In genomic region chr19:23436318-23436717, GRCh38 we compare ENCODE assay signal across 15 cellular contexts. TPM values are rescaled to one million over a fixed set of nuclear protein-coding genes. Genes with fewer than 3 reads are reported as not detected.
DNase-seq lines count a peak whose midpoint lies in the region; ATAC-seq and TF ChIP-seq lines count a peak whose summit lies in the region.
"Had no signal": no experiment of that assay in that cellular context is flagged by ENCODE, and none has a peak within 500 bp of the region (broad histone marks: within the 10 kb centered on the region; RNA-seq: fewer than 3 reads in every experiment).

No MANE protein-coding gene starts in this region.

- CTCF ChIA-PET in PC-9 (lab: Charles Lee), result no interaction called here

- H3K4me2 ChIP-seq in PC-9, result no peak overlapping the region

- H3K27me3 ChIP-seq in PC-9 (ENCODE audit: insufficient read depth, low read depth), result no peaks in the 10 kb centered on the region
- H3K27me3 ChIP-seq in ovary, result no peaks in the 10 kb centered on the region
- H3K27me3 ChIP-seq: Peyer's patch, tibial nerve had no signal

- H2AFZ ChIP-seq in PC-9, result no peak overlapping the region

- H3K4me1 ChIP-seq in PC-9 (replicated peaks; ENCODE audit: insufficient read depth) (no peaks in the 10 kb centered on the region), ovary (ENCODE audit: insufficient read depth) (no peaks in the 10 kb centered on the region)
- H3K4me1 ChIP-seq: Caco-2, HAP-1, Peyer's patch, tibial nerve had no signal

- DNase-seq in PC-9 (peak in 1 of 2 experiments; percentile 17), fibroblast of villous mesenchyme (ENCODE audit: low read depth) (no peak), GM03348 (ENCODE audit: low spot score) (no peak), MV-4-11 (lab: John Stamatoyannopoulos, UW) (no peak), ovary (no peak)
- DNase-seq: activated CD8-positive, alpha-beta memory T cell treated with anti-CD3 and anti-CD28 coated beads, Interleukin-2, amount 10 ng/mL, durations not matched to agents 7 days and 5 days; NCI-H2107; Peyer's patch had no signal

- no peaks in the 10 kb centered on the region for H3K79me2 ChIP-seq in PC-9 (ENCODE audit: low read depth)

- no peaks in the 10 kb centered on the region for H4K20me1 ChIP-seq in PC-9 (ENCODE audit: insufficient read depth)

- no peak for TF ChIP-seq EP300 in ovary (IDR thresholded peaks at IDR 0.05)

- TF ChIP-seq CTCF in C4-2B (conservative IDR thresholded peaks at IDR 0.05), result peak; percentile 45
- peak; percentile 26; the same call in 1 of the 2 replicates for TF ChIP-seq CTCF in GM12874 (IDR thresholded peaks at IDR 0.05; ENCODE audit: insufficient read depth, low read depth, low read length)
- peak; percentile 56 for TF ChIP-seq CTCF in PC-9 (conservative IDR thresholded peaks at IDR 0.05)
- peak; percentile 33 for TF ChIP-seq CTCF in fibroblast of villous mesenchyme (IDR thresholded peaks at IDR 0.05; ENCODE audit: insufficient read depth, low read depth, low read length)
- TF ChIP-seq CTCF in ovary (IDR thresholded peaks at IDR 0.05), result no peak

- H3K36me3 ChIP-seq in PC-9 (ENCODE audit: low read depth) (no peaks in the 10 kb centered on the region), ovary (no peaks in the 10 kb centered on the region)
- H3K36me3 ChIP-seq: HAP-1, Peyer's patch, tibial nerve had no signal

- no peak overlapping the region for H3K4me3 ChIP-seq in PC-9
- H3K4me3 ChIP-seq in fibroblast of villous mesenchyme (ENCODE audit: low read depth, low read length), result no peak overlapping the region
- no peak overlapping the region for H3K4me3 ChIP-seq in ovary
- H3K4me3 ChIP-seq: HAP-1, Peyer's patch, tibial nerve had no signal

- no peak for TF ChIP-seq POLR2A in ovary (IDR thresholded peaks at IDR 0.05)

- 78 to 86% (median 83%) methylated on average over 4 of the region's 4 CpGs for WGBS in ovary, 3 donors

- BruUV-seq in PC-9 (replicated peaks; lab: Mats Ljungman, UMichigan), result no TSS peak

- H3K9me3 ChIP-seq in PC-9 (ENCODE audit: insufficient read depth, low read depth) (peaks cover 38% of the 10 kb centered on the region), ovary (no peaks in the 10 kb centered on the region)
- H3K9me3 ChIP-seq: Caco-2 had no signal

- intact Hi-C loops in PC-9 (cut with micrococcal nuclease; ENCODE audit: unreplicated experiment), result no loop called here
- intact Hi-C loops in ovary (cut with DNase I), result no loop called here

- ATAC-seq in HG03196 (IDR thresholded peaks at IDR 0.05; ENCODE audit: unreplicated experiment), result no peak
- ATAC-seq: activated CD8-positive, alpha-beta memory T cell treated with anti-CD3 and anti-CD28 coated beads, Interleukin-2, amount 10 ng/mL, durations not matched to agents 7 days and 5 days; natural killer cell treated with Interleukin-12 subunit alpha and Interleukin-12 subunit beta and Interleukin-15 and Interleukin-18, amount 100 ng/mL, for 72 hours had no signal

- no peak overlapping the region for H3K27ac ChIP-seq in C4-2B
- no peak overlapping the region for H3K27ac ChIP-seq in PC-9
- no peak overlapping the region for H3K27ac ChIP-seq in ovary
- H3K27ac ChIP-seq: Peyer's patch, tibial nerve had no signal

- no peaks in the 10 kb centered on the region for H3F3A ChIP-seq in PC-9 (ENCODE audit: insufficient read depth, low read depth)

- no peaks in the 10 kb centered on the region for H3K9me2 ChIP-seq in PC-9 (ENCODE audit: insufficient read depth)

- POLR2A ChIA-PET in PC-9 (lab: Charles Lee; ENCODE audit: unreplicated experiment), result interaction anchor here (0.6 to 0.9 kb wide), 2 partner anchors 66 to 97 kb away, joined by 6 to 10 read pairs; no protein-coding TSS in a partner anchor

RNA-seq across cellular contexts. Expression of gene ZNF91, which starts 41.0 kb away (rescaled TPM):
- 37.4 and 44.9 TPM in 2 replicates for total RNA-seq in PC-9 (2021)
- 13.9 and 19.9 TPM in 2 replicates for total RNA-seq in fibroblast of villous mesenchyme
- total RNA-seq in ovary, result 10 to 100 TPM; 50.9 to 85.6 (median 71.5) TPM
- 10 to 100 TPM; 13.2 to 23.2 TPM for polyA plus RNA-seq in ovary

Comparison
In these comparisons a context has a peak if more than half of its experiments do, and no peak if none do; other contexts are left out.
1. CTCF ChIP-seq: peak in C4-2B (single experiment), GM12874 (single experiment), PC-9 (single experiment) and fibroblast of villous mesenchyme (single experiment); none in ovary (0 of 3).